Comparison of ENCODE assay signal across 10 cellular contexts in the genomic region with DNA sequence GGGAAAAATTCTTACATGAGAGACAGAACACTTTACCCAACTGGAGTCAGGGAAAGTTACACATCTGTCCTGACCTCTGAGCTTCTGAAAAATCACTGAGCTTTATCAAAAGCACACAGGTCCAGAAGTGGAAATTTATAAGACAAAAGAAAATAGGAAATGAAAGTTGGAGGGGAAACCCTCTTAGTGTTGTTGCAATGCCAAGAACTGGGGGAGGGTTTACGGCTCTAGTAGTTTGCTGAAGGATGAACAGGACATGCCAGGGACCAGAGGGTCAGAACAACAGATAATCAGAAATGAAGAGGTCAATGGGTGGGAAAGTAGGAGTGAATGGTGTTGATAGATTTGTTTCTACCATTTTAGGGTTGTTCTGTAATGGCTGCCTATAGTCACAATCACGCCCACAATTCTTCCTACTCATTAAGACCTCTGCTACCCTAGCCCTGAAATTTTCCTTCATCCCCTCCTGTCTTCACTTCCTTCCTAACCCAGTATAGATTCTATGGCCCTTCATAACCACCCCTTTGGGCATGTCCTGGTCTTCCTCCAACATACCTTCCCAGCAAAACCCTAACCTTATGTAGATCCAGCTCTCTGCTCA. TPM values are rescaled to one million over a fixed set of nuclear protein-coding genes. Genes with fewer than 3 reads are reported as not detected.
A peak's percentile ranks its signal among the peaks of the same experiment; 100 is the strongest.
DNase-seq lines count a peak whose midpoint lies in the region; ATAC-seq and TF ChIP-seq lines count a peak whose summit lies in the region.
"Had no signal": no experiment of that assay in that cellular context is flagged by ENCODE, and none has a peak within 500 bp of the region (broad histone marks: within the 10 kb centered on the region; RNA-seq: fewer than 3 reads in every experiment).

No MANE protein-coding gene starts in this region.

- H3K9me2 ChIP-seq in GM23248 (ENCODE audit: insufficient read depth): no peaks in the 10 kb centered on the region

- H3K36me3 Mint-ChIP-seq in activated CD8-positive, alpha-beta T cell treated with anti-CD3 and anti-CD28 coated beads for 36 hours (ENCODE audit: low read depth): no peaks in the 10 kb centered on the region

- TF ChIP-seq POLR2A in sigmoid colon (IDR thresholded peaks at IDR 0.05) (no peak), breast epithelium (IDR thresholded peaks at IDR 0.05) (no peak)

- H3K27me3 Mint-ChIP-seq in activated CD8-positive, alpha-beta T cell treated with anti-CD3 and anti-CD28 coated beads for 36 hours: peaks cover 6% of the 10 kb centered on the region

- H3K79me2 ChIP-seq in GM23248 (ENCODE audit: insufficient read depth): no peaks in the 10 kb centered on the region

- TF ChIP-seq CTCF in sigmoid colon (IDR thresholded peaks at IDR 0.05) (no peak), breast epithelium (IDR thresholded peaks at IDR 0.05) (no peak)
- TF ChIP-seq CTCF in activated CD8-positive, alpha-beta T cell treated with anti-CD3 and anti-CD28 coated beads for 36 hours (IDR thresholded peaks at IDR 0.05): no peak

- no peak overlapping the region for H3K9ac ChIP-seq in GM23248

- peaks cover 0 to 46% (median 37%) of the 10 kb centered on the region in 4 donors for H3K4me1 ChIP-seq in sigmoid colon
- no peaks in the 10 kb centered on the region for H3K4me1 ChIP-seq in GM23248 (ENCODE audit: insufficient read depth)
- no peaks in the 10 kb centered on the region for H3K4me1 ChIP-seq in breast epithelium

- intact Hi-C loops in sigmoid colon (cut with DNase I) (no loop called here), breast epithelium (cut with DNase I; ENCODE audit: low total_unique reads) (no loop called here)
- intact Hi-C loops in activated CD8-positive, alpha-beta T cell treated with anti-CD3 and anti-CD28 coated beads for 36 hours (cut with micrococcal nuclease): no loop called here

- no peaks in the 10 kb centered on the region for H4K20me1 ChIP-seq in GM23248 (ENCODE audit: insufficient read depth)

- H3K36me3 ChIP-seq in sigmoid colon (no peaks in the 10 kb centered on the region), GM23248 (ENCODE audit: low read depth) (no peaks in the 10 kb centered on the region), breast epithelium (no peaks in the 10 kb centered on the region)

- H3K27ac Mint-ChIP-seq in activated CD8-positive, alpha-beta T cell treated with anti-CD3 and anti-CD28 coated beads for 36 hours: no peak overlapping the region

- CTCF ChIA-PET in activated CD8-positive, alpha-beta T cell treated with anti-CD3 and anti-CD28 coated beads for 36 hours (lab: Charles Lee): interaction anchor here (0.7 to 1.2 kb wide), 2 partner anchors 10 to 165 kb away, joined by 3 to 4 read pairs; no protein-coding TSS in a partner anchor

- H2AFZ ChIP-seq in GM23248: no peak overlapping the region

- H3K9me3 ChIP-seq in sigmoid colon (no peaks in the 10 kb centered on the region), GM23248 (ENCODE audit: low read depth) (no peaks in the 10 kb centered on the region), breast epithelium (no peaks in the 10 kb centered on the region)

- H3K27ac ChIP-seq in angular gyrus (ENCODE audit: low read depth, low read length): peak overlapping the region; percentile 32
- H3K27ac ChIP-seq in sigmoid colon: peak overlapping the region in 3 of 4 donors; percentile 71 to 88 (median 79)
- H3K27ac ChIP-seq in GM23248: no peak overlapping the region
- H3K27ac ChIP-seq in breast epithelium: no peak overlapping the region

- H3K4me2 ChIP-seq in GM23248 (ENCODE audit: unreplicated experiment): no peak overlapping the region

- 63 to 87% methylated on average over 2 of the region's 2 CpGs for WGBS in sigmoid colon, 2 donors
- WGBS in GM23248 (ENCODE audit: low coverage in 1 of 2, low lambda C conversion rate in 2 of 2, missing lambda C conversion rate in 2 of 2), 2 experiments: 83 to 94% methylated on average over 2 of the region's 2 CpGs

- in situ Hi-C loops in GM23248 (cut with MboI): no loop called here

- no peaks in the 10 kb centered on the region for H3K4me1 Mint-ChIP-seq in activated CD8-positive, alpha-beta T cell treated with anti-CD3 and anti-CD28 coated beads for 36 hours (ENCODE audit: low read depth)

- H3K9me3 Mint-ChIP-seq in activated CD8-positive, alpha-beta T cell treated with anti-CD3 and anti-CD28 coated beads for 36 hours: no peaks in the 10 kb centered on the region

- TF ChIP-seq EP300 in sigmoid colon (IDR thresholded peaks at IDR 0.05): no peak

- no peak overlapping the region for H3K4me3 ChIP-seq in sigmoid colon
- no peak overlapping the region for H3K4me3 ChIP-seq in GM23248
- H3K4me3 ChIP-seq in breast epithelium: no peak overlapping the region

- H3K4me3 Mint-ChIP-seq in activated CD8-positive, alpha-beta T cell treated with anti-CD3 and anti-CD28 coated beads for 36 hours: no peak overlapping the region

- DNase-seq in sigmoid colon (no peak), NCI-H2171 treated with DMSO at 0.1 percent for 48 hours (lab: John Stamatoyannopoulos, UW) (no peak), GM23248 (no peak), breast epithelium (ENCODE audit: low spot score in 2 of 2) (no peak)
- DNase-seq in activated CD8-positive, alpha-beta T cell treated with anti-CD3 and anti-CD28 coated beads for 36 hours: no peak
- DNase-seq: NCI-H2029; stimulated activated CD4-positive, alpha-beta T cell treated with anti-CD3 and anti-CD28 coated beads, Interleukin-2, amount 100 ng/mL, for 48 hours had no signal

- H3K27me3 ChIP-seq in sigmoid colon (no peaks in the 10 kb centered on the region), GM23248 (replicated peaks; ENCODE audit: insufficient read depth) (peaks cover 16% of the 10 kb centered on the region), breast epithelium (no peaks in the 10 kb centered on the region)

- ATAC-seq in GM18868 (IDR thresholded peaks at IDR 0.05; ENCODE audit: unreplicated experiment): peak; percentile 84
- ATAC-seq in HG02981 (IDR thresholded peaks at IDR 0.05; ENCODE audit: unreplicated experiment): peak; percentile 48
- no peak for ATAC-seq in activated CD8-positive, alpha-beta T cell treated with anti-CD3 and anti-CD28 coated beads for 36 hours

- no peaks in the 10 kb centered on the region for H3F3A ChIP-seq in GM23248 (ENCODE audit: insufficient read depth)

- POLR2A ChIA-PET in activated CD8-positive, alpha-beta T cell treated with anti-CD3 and anti-CD28 coated beads for 36 hours (lab: Charles Lee): no interaction called here

RNA-seq across cellular contexts. Expression of gene FMOD, which starts 30.3 kb away (rescaled TPM):
- total RNA-seq in sigmoid colon (10 to 100 TPM; 32.9 to 64.5 (median 40.4) TPM), breast epithelium (100 to 1,000 TPM in 1 of 3 donors, 10 to 100 TPM in 2; 79.6 to 132 (median 92.4) TPM)
- polyA plus RNA-seq in sigmoid colon (10 to 100 TPM in 2 of 3 donors, 1 to 10 TPM in 1; 9.5 to 30.6 (median 17.5) TPM), GM23248 (2016; fragmentation: Nextera tagmentation; extraction: Ambion mirVana) (11.2 and 11.4 TPM in 2 replicates)
- 12.1 and 14.6 TPM in 2 replicates for total RNA-seq in GM23248 (2014; rRNA removed; shearing (Covaris generic))
- total RNA-seq in activated CD8-positive, alpha-beta T cell treated with anti-CD3 and anti-CD28 coated beads for 36 hours: 1 to 10 TPM; 1.4 to 2.4 TPM

Comparison
In these comparisons a context has a peak if more than half of its experiments do, and no peak if none do; other contexts are left out.
1. H3K27ac ChIP-seq: peak in angular gyrus (single experiment) and sigmoid colon (3 of 4); none in GM23248 (single experiment) and breast epithelium (0 of 2).